In genomic region chr7:95916573-95917371, GRCh38 we compare ENCODE assay signal across 7 cellular contexts.
A peak's percentile ranks its signal among the peaks of the same experiment; 100 is the strongest.
DNase-seq lines count a peak whose midpoint lies in the region; ATAC-seq, FAIRE-seq and TF ChIP-seq lines count a peak whose summit lies in the region.

No MANE protein-coding gene starts in this region.

- H3K27ac Mint-ChIP-seq in activated CD4-positive, alpha-beta T cell treated with anti-CD3 and anti-CD28 coated beads, Interleukin-2, amount 10 ng/mL, durations not matched to agents 7 days and 5 days = no peak overlapping the region

- no peak for TF ChIP-seq POLR2A in GM12891 (IDR thresholded peaks at IDR 0.05; ENCODE audit: low read depth, low read length)
- TF ChIP-seq POLR2A in lower leg skin (IDR thresholded peaks at IDR 0.05) = no peak

- H3K4me3 Mint-ChIP-seq in activated CD4-positive, alpha-beta T cell treated with anti-CD3 and anti-CD28 coated beads, Interleukin-2, amount 10 ng/mL, durations not matched to agents 7 days and 5 days = no peak overlapping the region

- POLR2A ChIA-PET in activated CD4-positive, alpha-beta T cell treated with anti-CD3 and anti-CD28 coated beads, Interleukin-2, amount 10 ng/mL, durations not matched to agents 7 days and 5 days (lab: Charles Lee) = no interaction called here

- 42 to 44% methylated on average over 20 of the region's 20 CpGs for WGBS in lower leg skin, 2 donors

- no peaks in the 10 kb centered on the region for H3K36me3 Mint-ChIP-seq in activated CD4-positive, alpha-beta T cell treated with anti-CD3 and anti-CD28 coated beads, Interleukin-2, amount 10 ng/mL, durations not matched to agents 7 days and 5 days (ENCODE audit: low read depth)

- TF ChIP-seq CTCF in lower leg skin (IDR thresholded peaks at IDR 0.05) = peak in 1 of 3 donors; percentile 66

- H3K4me3 ChIP-seq in lower leg skin (ENCODE audit: low read depth, poor library complexity, severe bottlenecking) = no peak overlapping the region

- DNase-seq in GM12891 (ENCODE audit: insufficient read length, low spot score) (peak; percentile 27), NCI-H226 (peak; percentile 20), dermis microvascular lymphatic vessel endothelial cell (ENCODE audit: low read depth in 2 of 2) (peak; percentile 52 to 65), lower leg skin (ENCODE audit: low spot score in 2 of 2) (peak; percentile 82 to 97)
- peak; percentile 78 for DNase-seq in activated CD4-positive, alpha-beta T cell treated with anti-CD3 and anti-CD28 coated beads, Interleukin-2, amount 10 ng/mL, durations not matched to agents 7 days and 5 days
- DNase-seq in stimulated activated CD4-positive, alpha-beta T cell treated with anti-CD3 and anti-CD28 coated beads, TNF-alpha, amount 100 ng/mL, for 24 hours (ENCODE audit: low read depth in 3 of 3) = peak; percentile 58 to 72 (median 69)

- peak; percentile 81 for FAIRE-seq in GM12891 (lab: Jason Lieb, UNC)

- intact Hi-C loops in lower leg skin (cut with DNase I; ENCODE audit: low total_unique reads) = no loop called here

- peaks cover 7% of the 10 kb centered on the region for H3K4me1 Mint-ChIP-seq in activated CD4-positive, alpha-beta T cell treated with anti-CD3 and anti-CD28 coated beads, Interleukin-2, amount 10 ng/mL, durations not matched to agents 7 days and 5 days

- peaks cover 25% of the 10 kb centered on the region for H3K27me3 Mint-ChIP-seq in activated CD4-positive, alpha-beta T cell treated with anti-CD3 and anti-CD28 coated beads, Interleukin-2, amount 10 ng/mL, durations not matched to agents 7 days and 5 days

- ATAC-seq in HG02938 (IDR thresholded peaks at IDR 0.05; ENCODE audit: unreplicated experiment) = peak; percentile 72

- H3K9me3 Mint-ChIP-seq in activated CD4-positive, alpha-beta T cell treated with anti-CD3 and anti-CD28 coated beads, Interleukin-2, amount 10 ng/mL, durations not matched to agents 7 days and 5 days = no peaks in the 10 kb centered on the region

- CTCF ChIA-PET in activated CD4-positive, alpha-beta T cell treated with anti-CD3 and anti-CD28 coated beads, Interleukin-2, amount 10 ng/mL, durations not matched to agents 7 days and 5 days (lab: Charles Lee) = interaction anchor here (1.0 to 1.3 kb wide), 2 partner anchors 12 to 1111 kb away, joined by 3 to 4 read pairs; no protein-coding TSS in a partner anchor

TF ChIP-seq in GM12891, 5 proteins besides CTCF, POLR2A, EP300 and RAD21:
- no peak for TF ChIP-seq POU2F2 (IDR thresholded peaks at IDR 0.05; ENCODE audit: low read depth, low read length)
- no peak for TF ChIP-seq POLR2AphosphoS5 (IDR thresholded peaks at IDR 0.05; ENCODE audit: low read depth, low read length)
- TF ChIP-seq TAF1 (IDR thresholded peaks at IDR 0.05; ENCODE audit: low read depth, low read length) = no peak
- TF ChIP-seq PAX5 (IDR thresholded peaks at IDR 0.05; ENCODE audit: insufficient read depth, low read length, severe bottlenecking) = no peak
- TF ChIP-seq SPI1 (IDR thresholded peaks at IDR 0.05; ENCODE audit: low read depth, low read length) = no peak
TF ChIP-seq in GM12891: peak in this region for 0.

Comparison
In these comparisons a context has a peak if more than half of its experiments do, and no peak if none do; other contexts are left out.
1. DNase-seq: peak in every context shown above with its lines; median percentile 90 in lower leg skin; 78 in activated CD4-positive, alpha-beta T cell treated with anti-CD3 and anti-CD28 coated beads, Interleukin-2, amount 10 ng/mL, durations not matched to agents 7 days and 5 days; 69 in stimulated activated CD4-positive, alpha-beta T cell treated with anti-CD3 and anti-CD28 coated beads, TNF-alpha, amount 100 ng/mL, for 24 hours; 58 in dermis microvascular lymphatic vessel endothelial cell; 27 in GM12891; 20 in NCI-H226.